ENCODE assay signal across 8 cellular contexts in genomic region chr13:57627663-57628062, GRCh38. TPM values are rescaled to one million over a fixed set of nuclear protein-coding genes. Genes with fewer than 3 reads are reported as not detected.
A peak's percentile ranks its signal among the peaks of the same experiment; 100 is the strongest.
DNase-seq lines count a peak whose midpoint lies in the region; ATAC-seq and TF ChIP-seq lines count a peak whose summit lies in the region.

No MANE protein-coding gene starts in this region.

- H3K36me3 Mint-ChIP-seq in activated CD4-positive, alpha-beta memory T cell treated with anti-CD3 and anti-CD28 coated beads for 36 hours = peaks cover 6% of the 10 kb centered on the region

- no peak for TF ChIP-seq POLR2A in HCT116 (IDR thresholded peaks at IDR 0.05; ENCODE audit: borderline replicate concordance, extremely low read depth, insufficient read depth, insufficient read length)
- TF ChIP-seq POLR2A in stomach (IDR thresholded peaks at IDR 0.05) = no peak

- no peaks in the 10 kb centered on the region for H3K79me2 ChIP-seq in HCT116 (ENCODE audit: insufficient read depth, low read length)

- H3K4me3 Mint-ChIP-seq in activated CD4-positive, alpha-beta memory T cell treated with anti-CD3 and anti-CD28 coated beads for 36 hours = no peak overlapping the region

- DNase-seq in D341Med (ENCODE audit: low spot score) (peak; percentile 26), HCT116 (ENCODE audit: low read depth, low spot score) (no peak), NCI-H748 treated with DMSO at 0.1 percent for 48 hours (lab: John Stamatoyannopoulos, UW) (peak; percentile 50), epithelial cell of esophagus (ENCODE audit: low read depth) (peak; percentile 39), stomach (no peak)
- DNase-seq in activated CD4-positive, alpha-beta memory T cell treated with anti-CD3 and anti-CD28 coated beads for 36 hours = no peak
- no peak for DNase-seq in stimulated activated naive CD4-positive, alpha-beta T cell treated with Interleukin-2 at 50 U/mL for 16 hours (lab: John Stamatoyannopoulos, UW)

- 1 to 5% (median 3%) methylated on average over 3 of the region's 3 CpGs for WGBS in stomach, 5 donors

- no peak overlapping the region for H3K27ac Mint-ChIP-seq in activated CD4-positive, alpha-beta memory T cell treated with anti-CD3 and anti-CD28 coated beads for 36 hours

- peaks cover 3% of the 10 kb centered on the region for H3K9me3 Mint-ChIP-seq in activated CD4-positive, alpha-beta memory T cell treated with anti-CD3 and anti-CD28 coated beads for 36 hours

- H3K4me1 ChIP-seq in HCT116 (ENCODE audit: control insufficient read depth in 1 of 2, insufficient read depth in 2 of 2, low read length in 2 of 2) (no peaks in the 10 kb centered on the region), stomach (peaks cover 7 to 43% (median 35%) of the 10 kb centered on the region in 4 donors)

- CTCF ChIA-PET in HCT116 (lab: Charles Lee) = no interaction called here
- CTCF ChIA-PET in activated CD4-positive, alpha-beta memory T cell treated with anti-CD3 and anti-CD28 coated beads for 36 hours (lab: Charles Lee) = no interaction called here

- no peaks in the 10 kb centered on the region for H3K36me3 ChIP-seq in HCT116 (ENCODE audit: control insufficient read depth in 1 of 2, insufficient read depth in 2 of 2, low read length in 2 of 2)
- no peaks in the 10 kb centered on the region for H3K36me3 ChIP-seq in stomach

- no peak overlapping the region for H3K4me2 ChIP-seq in HCT116 (ENCODE audit: low read length)

- no peak overlapping the region for H3K9ac ChIP-seq in HCT116 (ENCODE audit: low read length)

- peaks cover 49% of the 10 kb centered on the region for H3K27me3 Mint-ChIP-seq in activated CD4-positive, alpha-beta memory T cell treated with anti-CD3 and anti-CD28 coated beads for 36 hours

- H3K27me3 ChIP-seq in HCT116 (ENCODE audit: insufficient read depth, low read length) (no peaks in the 10 kb centered on the region), stomach (peaks cover 0 to 65% (median 48%) of the 10 kb centered on the region in 3 donors)

- TF ChIP-seq EP300 in stomach (IDR thresholded peaks at IDR 0.05) = no peak

- no peaks in the 10 kb centered on the region for H4K20me1 ChIP-seq in HCT116 (ENCODE audit: insufficient read depth)

- H3K27ac ChIP-seq in HCT116 (ENCODE audit: low read depth, low read length) (no peak overlapping the region), stomach (no peak overlapping the region)

- TF ChIP-seq RAD21 in HCT116 (IDR thresholded peaks at IDR 0.05; ENCODE audit: low read depth) = no peak

- H3K4me3 ChIP-seq in HCT116 (replicated peaks in 1 of 2; ENCODE audit: low read depth in 1 of 2, low read length in 2 of 2) = no peak overlapping the region
- H3K4me3 ChIP-seq in epithelial cell of esophagus (ENCODE audit: low read length) = no peak overlapping the region
- H3K4me3 ChIP-seq in stomach = no peak overlapping the region

- no TSS peak for BruUV-seq in HCT116 (replicated peaks; lab: Mats Ljungman, UMichigan)

- RAD21 ChIA-PET in HCT116 (lab: Charles Lee; ENCODE audit: low non-redundant PET in 1 of 2, low total read pairs in 2 of 2, uncharacterized antibody in 2 of 2, unreplicated experiment in 2 of 2) = no interaction called here

- no peaks in the 10 kb centered on the region for H3K9me2 ChIP-seq in HCT116 (ENCODE audit: insufficient read depth)

- no peak for ATAC-seq in HCT116
- no peak for ATAC-seq in GM18511 (IDR thresholded peaks at IDR 0.05; ENCODE audit: unreplicated experiment)

- H2AFZ ChIP-seq in HCT116 (ENCODE audit: low read depth, low read length, poor library complexity, severe bottlenecking) = no peak overlapping the region

- H3K9me3 ChIP-seq in HCT116 (ENCODE audit: control insufficient read depth in 1 of 2, insufficient read depth in 1 of 2, low read depth in 1 of 2, low read length in 2 of 2) (peaks cover 0 to 12% of the 10 kb centered on the region in 2 experiments; a peak in 2 of 4 replicates), stomach (peaks cover 0 to 5% (median 0%) of the 10 kb centered on the region in 4 donors)

- intact Hi-C loops in HCT116 (cut with micrococcal nuclease) = no loop called here
- intact Hi-C loops in stomach (cut with DNase I; ENCODE audit: low total_unique reads) = no loop called here
- intact Hi-C loops in activated CD4-positive, alpha-beta memory T cell treated with anti-CD3 and anti-CD28 coated beads for 36 hours (cut with micrococcal nuclease) = no loop called here

- POLR2A ChIA-PET in HCT116 (lab: Charles Lee) = no interaction called here
- POLR2A ChIA-PET in activated CD4-positive, alpha-beta memory T cell treated with anti-CD3 and anti-CD28 coated beads for 36 hours (lab: Charles Lee) = no interaction called here

- peak in 2 of 3 experiments; percentile 37 to 49; a peak in 4 of 6 replicates for TF ChIP-seq CTCF in HCT116 (IDR thresholded peaks at IDR 0.05 in 2 of 3, conservative IDR thresholded peaks at IDR 0.05 in 1 of 3; ENCODE audit: borderline replicate concordance in 1 of 3, insufficient read depth in 1 of 3, low read depth in 2 of 3, low read length in 2 of 3)
- peak; percentile 59 for TF ChIP-seq CTCF in epithelial cell of esophagus (IDR thresholded peaks at IDR 0.05; ENCODE audit: insufficient read depth, low read depth, low read length, missing control alignments)
- TF ChIP-seq CTCF in stomach (IDR thresholded peaks at IDR 0.05) = peak in 5 of 7 experiments; percentile 38 to 79 (median 64)

- peaks cover 40% of the 10 kb centered on the region for H3K4me1 Mint-ChIP-seq in activated CD4-positive, alpha-beta memory T cell treated with anti-CD3 and anti-CD28 coated beads for 36 hours (ENCODE audit: low read depth)

TF ChIP-seq in HCT116, 20 proteins besides CTCF, POLR2A, EP300 and RAD21 (continues in another document):
- TF ChIP-seq FOSL1 (IDR thresholded peaks at IDR 0.05; ENCODE audit: low read depth) (no peak), EGR1 (IDR thresholded peaks at IDR 0.05; ENCODE audit: low read depth) (no peak), CBX3 (IDR thresholded peaks at IDR 0.05; ENCODE audit: low read depth) (no peak), EZH2 (IDR thresholded peaks at IDR 0.05) (no peak), SIN3A (IDR thresholded peaks at IDR 0.05; ENCODE audit: low read depth) (no peak), SP1 (IDR thresholded peaks at IDR 0.05; ENCODE audit: low read depth) (no peak), ELF1 (IDR thresholded peaks at IDR 0.05; ENCODE audit: borderline replicate concordance, low read depth) (no peak), REST (IDR thresholded peaks at IDR 0.05; ENCODE audit: low read depth) (no peak), CEBPB (IDR thresholded peaks at IDR 0.05; ENCODE audit: low read depth) (no peak), ZNF274 (IDR thresholded peaks at IDR 0.05; ENCODE audit: low read depth, low read length) (no peak), YY1 (IDR thresholded peaks at IDR 0.05; ENCODE audit: extremely low read depth, insufficient replicate concordance, low read depth, low read length) (no peak), ZBTB33 (IDR thresholded peaks at IDR 0.05; ENCODE audit: extremely low read depth, insufficient replicate concordance, low read length) (no peak), JUND (IDR thresholded peaks at IDR 0.05) (no peak), SRF (IDR thresholded peaks at IDR 0.05; ENCODE audit: low read depth) (no peak), MAX (IDR thresholded peaks at IDR 0.05) (no peak), ZFX (IDR thresholded peaks at IDR 0.05) (no peak)

RNA-seq across cellular contexts. Expression of gene PCDH17, which starts 3.9 kb away (rescaled TPM):
- 0.02 TPM for total RNA-seq in HCT116 (2021; ENCODE audit: unreplicated experiment)
- not detected in 2 replicates for polyA plus RNA-seq in HCT116 (2012)
- 10 to 100 TPM in 1 of 5 donors, 1 to 10 TPM in 3, under 1 TPM in 1; 0.89 to 14.0 (median 7.1) TPM for total RNA-seq in stomach
- polyA plus RNA-seq in stomach = under 1 TPM; 0.35 to 0.76 (median 0.62) TPM
- total RNA-seq in activated CD4-positive, alpha-beta memory T cell treated with anti-CD3 and anti-CD28 coated beads for 36 hours = not detected

Comparison
In these comparisons a context has a peak if more than half of its experiments do, and no peak if none do; other contexts are left out.
1. DNase-seq: peak in D341Med (single experiment), NCI-H748 treated with DMSO at 0.1 percent for 48 hours (single experiment) and epithelial cell of esophagus (single experiment); none in HCT116 (single experiment), stomach (single experiment), activated CD4-positive, alpha-beta memory T cell treated with anti-CD3 and anti-CD28 coated beads for 36 hours (single experiment) and stimulated activated naive CD4-positive, alpha-beta T cell treated with Interleukin-2 at 50 U/mL for 16 hours (single experiment).
2. Peak in every context shown above with its lines, with median percentiles within 50 percentile points of each other: CTCF ChIP-seq.